Comparison of ENCODE assay signal across 24 cellular contexts in the genomic region with DNA sequence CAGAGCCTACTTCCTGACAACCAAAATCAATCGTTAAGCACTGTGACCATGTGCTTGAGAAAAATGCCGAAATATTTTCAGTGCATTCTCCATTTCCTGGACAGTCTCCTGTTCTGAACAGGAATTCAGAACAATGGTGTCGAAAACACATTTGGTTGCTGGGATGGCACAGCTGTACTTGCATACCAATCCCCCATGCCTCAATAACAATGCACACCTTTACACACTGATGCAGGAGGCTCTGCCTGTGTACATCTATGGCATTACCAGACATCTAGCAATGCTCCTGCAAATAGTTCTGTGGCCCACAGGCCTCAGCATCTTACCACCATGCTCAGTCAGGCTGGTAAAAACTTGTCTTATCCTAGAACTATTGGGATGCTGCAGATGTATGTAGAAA.
"Had no signal": no experiment of that assay in that cellular context is flagged by ENCODE, and none has a peak within 500 bp of the region (broad histone marks: within the 10 kb centered on the region; RNA-seq: fewer than 3 reads in every experiment).

No MANE protein-coding gene starts in this region.

- H3K4me3 Mint-ChIP-seq: activated naive CD4-positive, alpha-beta T cell treated with anti-CD3 and anti-CD28 coated beads, Interleukin-2, amount 10 ng/mL, durations not matched to agents 7 days and 5 days; mesothelial cell of epicardium; natural killer cell treated with Interleukin-12 subunit alpha and Interleukin-12 subunit beta and Interleukin-15 and Interleukin-18, amount 100 ng/mL, for 72 hours had no signal

- H3K4me3 ChIP-seq: left ventricle myocardium inferior, ovary, transverse colon had no signal

- H3K36me3 ChIP-seq: ovary had no signal

- H3K27ac ChIP-seq: foreskin keratinocyte, left ventricle myocardium inferior, neutrophil, ovary, transverse colon, WERI-Rb-1 had no signal

- H3K9me3 ChIP-seq: left ventricle myocardium inferior, neutrophil, ovary, transverse colon had no signal

- H3K27ac Mint-ChIP-seq: activated naive CD4-positive, alpha-beta T cell treated with anti-CD3 and anti-CD28 coated beads, Interleukin-2, amount 10 ng/mL, durations not matched to agents 7 days and 5 days had no signal

- DNase-seq: activated CD4-positive, alpha-beta T cell treated with anti-CD3 and anti-CD28 coated beads for 1 hour; activated CD4-positive, alpha-beta T cell treated with anti-CD3 and anti-CD28 coated beads, Interleukin-2, amount 50 U/mL, for 4 hours; activated CD8-positive, alpha-beta memory T cell treated with anti-CD3 and anti-CD28 coated beads for 24 hours; activated CD8-positive, alpha-beta memory T cell treated with anti-CD3 and anti-CD28 coated beads, Interleukin-2, amount 50 U/mL, for 4 hours; activated effector memory CD4-positive, alpha-beta T cell treated with Interleukin-2 at 50 U/mL for 16 hours; activated naive CD4-positive, alpha-beta T cell treated with anti-CD3 and anti-CD28 coated beads, Interleukin-2, amount 10 ng/mL, durations not matched to agents 7 days and 5 days; activated T-cell treated with anti-CD3 and anti-CD28 coated beads, Interleukin-2, amount 50 U/mL, for 48 hours; caudate nucleus; foreskin keratinocyte; left ventricle myocardium inferior; right cardiac atrium; stimulated activated CD4-positive, alpha-beta T cell treated with anti-CD3 and anti-CD28 coated beads, Interleukin-4, amount 100 ng/mL, for 24 hours; T-helper 1 cell; transverse colon; WERI-Rb-1 had no signal

- H3K9me3 Mint-ChIP-seq: activated naive CD4-positive, alpha-beta T cell treated with anti-CD3 and anti-CD28 coated beads, Interleukin-2, amount 10 ng/mL, durations not matched to agents 7 days and 5 days; brain; mesothelial cell of epicardium; natural killer cell treated with Interleukin-12 subunit alpha and Interleukin-12 subunit beta and Interleukin-15 and Interleukin-18, amount 100 ng/mL, for 72 hours had no signal

- ATAC-seq: foreskin keratinocyte; natural killer cell treated with Interleukin-12 subunit alpha and Interleukin-12 subunit beta and Interleukin-15 and Interleukin-18, amount 100 ng/mL, for 72 hours; right cardiac atrium had no signal

- H3K27me3 Mint-ChIP-seq: activated naive CD4-positive, alpha-beta T cell treated with anti-CD3 and anti-CD28 coated beads, Interleukin-2, amount 10 ng/mL, durations not matched to agents 7 days and 5 days; brain; natural killer cell treated with Interleukin-12 subunit alpha and Interleukin-12 subunit beta and Interleukin-15 and Interleukin-18, amount 100 ng/mL, for 72 hours had no signal

- FAIRE-seq: colon, endometrium, TTC549, urothelium cell line had no signal

- H3K27me3 ChIP-seq: foreskin keratinocyte, neutrophil, ovary, transverse colon had no signal
